Comparison of ENCODE assay signal across 24 cellular contexts in genomic region chr10:127013696-127014095, GRCh38.
DNase-seq lines count a peak whose midpoint lies in the region; ATAC-seq and TF ChIP-seq lines count a peak whose summit lies in the region.
"Had no signal": no experiment of that assay in that cellular context is flagged by ENCODE, and none has a peak within 500 bp of the region (broad histone marks: within the 10 kb centered on the region; RNA-seq: fewer than 3 reads in every experiment).

No MANE protein-coding gene starts in this region.

- H3K4me1 ChIP-seq in cardiac muscle cell (ENCODE audit: low read depth) (peaks cover 23% of the 10 kb centered on the region), left ventricle myocardium inferior (peaks cover 17% of the 10 kb centered on the region)
- H3K4me1 ChIP-seq: Caco-2, HAP-1 had no signal

- no peak for DNase-seq in cardiac muscle cell (ENCODE audit: low read depth in 1 of 2, low spot score in 1 of 2)
- no peak for DNase-seq in cardiac septum (ENCODE audit: low spot score)
- DNase-seq in left ventricle myocardium inferior, result no peak
- no peak for DNase-seq in NCI-H146 treated with DMSO at 0.1 percent for 48 hours (lab: John Stamatoyannopoulos, UW; ENCODE audit: unreplicated experiment)
- no peak for DNase-seq in left lobe of liver (ENCODE audit: low spot score)
- no peak for DNase-seq in stimulated activated CD4-positive, alpha-beta T cell treated with anti-CD3 and anti-CD28 coated beads, Interleukin-4, amount 100 ng/mL, for 24 hours
- DNase-seq in SKM-1 (lab: John Stamatoyannopoulos, UW; ENCODE audit: unreplicated experiment), result no peak
- DNase-seq: 8988T; activated CD4-positive, alpha-beta memory T cell treated with anti-CD3 and anti-CD28 coated beads, Interleukin-2, amount 10 ng/mL, durations not matched to agents 7 days and 5 days; activated naive CD4-positive, alpha-beta T cell; amniotic stem cell; Caco-2; EL; hypothalamus; NCI-H1436; NCI-H2171 treated with DMSO at 0.1 percent for 48 hours; nucleus accumbens; right lobe of liver; SJCRH30; T-helper 17 cell had no signal

- intact Hi-C loops in cardiac septum (cut with DNase I), result no loop called here
- intact Hi-C loops in left ventricle myocardium inferior (cut with micrococcal nuclease), result no loop called here

- H3K27ac ChIP-seq in cardiac muscle cell (peak overlapping the region; percentile 73), left ventricle myocardium inferior (replicated peaks) (peak overlapping the region; percentile 78)
- H3K27ac ChIP-seq: SJCRH30 had no signal

- no peak overlapping the region for H3K4me3 Mint-ChIP-seq in nephron
- H3K4me3 Mint-ChIP-seq: activated CD4-positive, alpha-beta memory T cell treated with anti-CD3 and anti-CD28 coated beads, Interleukin-2, amount 10 ng/mL, durations not matched to agents 7 days and 5 days; stimulated activated effector memory CD8-positive, alpha-beta T cell treated with anti-CD3 and anti-CD28 coated beads, Interleukin-12 subunit alpha, Interleukin-12 subunit beta, amount 100 ng/mL, for 72 hours; T-helper 17 cell; WTC11 had no signal

- H3K9me3 ChIP-seq in cardiac muscle cell (ENCODE audit: low read depth) (no peaks in the 10 kb centered on the region), left ventricle myocardium inferior (replicated peaks) (no peaks in the 10 kb centered on the region)
- H3K9me3 ChIP-seq: Caco-2, HAP-1, right lobe of liver, SJCRH30 had no signal

- H3K4me1 Mint-ChIP-seq in nephron, result peaks cover 19% of the 10 kb centered on the region
- H3K4me1 Mint-ChIP-seq: activated CD4-positive, alpha-beta memory T cell treated with anti-CD3 and anti-CD28 coated beads, Interleukin-2, amount 10 ng/mL, durations not matched to agents 7 days and 5 days; stimulated activated effector memory CD8-positive, alpha-beta T cell treated with anti-CD3 and anti-CD28 coated beads, Interleukin-12 subunit alpha, Interleukin-12 subunit beta, amount 100 ng/mL, for 72 hours; T-helper 17 cell had no signal

- H3K27me3 ChIP-seq in cardiac muscle cell (no peaks in the 10 kb centered on the region), left ventricle myocardium inferior (ENCODE audit: low read depth) (no peaks in the 10 kb centered on the region)
- H3K27me3 ChIP-seq: right lobe of liver, SJCRH30 had no signal

- peak overlapping the region; percentile 73 to 81 (median 77) for H3K27ac Mint-ChIP-seq in nephron
- H3K27ac Mint-ChIP-seq: activated CD4-positive, alpha-beta memory T cell treated with anti-CD3 and anti-CD28 coated beads, Interleukin-2, amount 10 ng/mL, durations not matched to agents 7 days and 5 days; stimulated activated effector memory CD8-positive, alpha-beta T cell treated with anti-CD3 and anti-CD28 coated beads, Interleukin-12 subunit alpha, Interleukin-12 subunit beta, amount 100 ng/mL, for 72 hours; T-helper 17 cell; WTC11 had no signal

- H3K4me3 ChIP-seq in cardiac muscle cell (no peak overlapping the region), left ventricle myocardium inferior (no peak overlapping the region)
- H3K4me3 ChIP-seq: HAP-1, right lobe of liver, SJCRH30 had no signal

- H3K36me3 ChIP-seq in cardiac muscle cell (no peaks in the 10 kb centered on the region), left ventricle myocardium inferior (peaks cover 8% of the 10 kb centered on the region)
- H3K36me3 ChIP-seq: HAP-1 had no signal

- H3K27me3 Mint-ChIP-seq in nephron (ENCODE audit: low read depth), result no peaks in the 10 kb centered on the region
- H3K27me3 Mint-ChIP-seq: activated CD4-positive, alpha-beta memory T cell treated with anti-CD3 and anti-CD28 coated beads, Interleukin-2, amount 10 ng/mL, durations not matched to agents 7 days and 5 days had no signal

- peaks cover 38% of the 10 kb centered on the region for H3K36me3 Mint-ChIP-seq in nephron (ENCODE audit: low read depth)
- H3K36me3 Mint-ChIP-seq: stimulated activated effector memory CD8-positive, alpha-beta T cell treated with anti-CD3 and anti-CD28 coated beads, Interleukin-12 subunit alpha, Interleukin-12 subunit beta, amount 100 ng/mL, for 72 hours had no signal

- no peak for TF ChIP-seq CTCF in cardiac muscle cell (IDR thresholded peaks at IDR 0.05; ENCODE audit: low read depth, low read length)
- no peak for TF ChIP-seq CTCF in left ventricle myocardium inferior (IDR thresholded peaks at IDR 0.05; ENCODE audit: borderline replicate concordance)
- no peak for TF ChIP-seq CTCF in nephron (IDR thresholded peaks at IDR 0.05; ENCODE audit: unreplicated experiment in 3 of 3)

- H3K9me3 Mint-ChIP-seq in nephron, result no peaks in the 10 kb centered on the region
- H3K9me3 Mint-ChIP-seq: stimulated activated effector memory CD8-positive, alpha-beta T cell treated with anti-CD3 and anti-CD28 coated beads, Interleukin-12 subunit alpha, Interleukin-12 subunit beta, amount 100 ng/mL, for 72 hours; WTC11 had no signal

- no peak for ATAC-seq in left lobe of liver
- ATAC-seq: stimulated activated effector memory CD8-positive, alpha-beta T cell treated with anti-CD3 and anti-CD28 coated beads, Interleukin-12 subunit alpha, Interleukin-12 subunit beta, amount 100 ng/mL, for 72 hours; T-helper 17 cell had no signal
